In the genomic region with DNA sequence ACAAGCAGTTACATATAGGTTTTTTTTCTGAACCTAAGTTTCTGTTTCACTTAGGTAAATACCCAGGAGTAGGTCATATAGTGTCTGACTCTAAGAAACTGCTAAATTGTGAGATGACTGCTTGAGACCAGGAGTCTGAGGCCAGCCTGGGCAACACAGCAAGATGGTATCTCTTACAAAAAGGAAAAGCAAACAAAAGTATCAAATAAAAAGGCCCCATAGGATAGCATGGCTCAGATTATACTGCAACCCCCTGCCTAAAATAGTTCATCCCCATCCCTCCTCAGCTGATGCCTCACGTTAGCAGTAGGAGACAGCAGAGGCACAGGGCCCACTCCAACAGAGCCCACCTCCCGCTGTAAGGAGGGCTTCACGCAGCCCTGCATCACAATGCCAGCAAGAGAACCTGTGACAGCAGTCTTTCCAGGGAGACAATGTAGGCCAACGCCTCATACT, we compare ENCODE assay signal across 1 cellular context.
TF ChIP-seq lines count a peak whose summit lies in the region.

No MANE protein-coding gene starts in this region.

TF ChIP-seq in WTC11, 78 proteins besides CTCF, POLR2A, EP300 and RAD21 (continued from another document):
- TF ChIP-seq, protein P1, sequence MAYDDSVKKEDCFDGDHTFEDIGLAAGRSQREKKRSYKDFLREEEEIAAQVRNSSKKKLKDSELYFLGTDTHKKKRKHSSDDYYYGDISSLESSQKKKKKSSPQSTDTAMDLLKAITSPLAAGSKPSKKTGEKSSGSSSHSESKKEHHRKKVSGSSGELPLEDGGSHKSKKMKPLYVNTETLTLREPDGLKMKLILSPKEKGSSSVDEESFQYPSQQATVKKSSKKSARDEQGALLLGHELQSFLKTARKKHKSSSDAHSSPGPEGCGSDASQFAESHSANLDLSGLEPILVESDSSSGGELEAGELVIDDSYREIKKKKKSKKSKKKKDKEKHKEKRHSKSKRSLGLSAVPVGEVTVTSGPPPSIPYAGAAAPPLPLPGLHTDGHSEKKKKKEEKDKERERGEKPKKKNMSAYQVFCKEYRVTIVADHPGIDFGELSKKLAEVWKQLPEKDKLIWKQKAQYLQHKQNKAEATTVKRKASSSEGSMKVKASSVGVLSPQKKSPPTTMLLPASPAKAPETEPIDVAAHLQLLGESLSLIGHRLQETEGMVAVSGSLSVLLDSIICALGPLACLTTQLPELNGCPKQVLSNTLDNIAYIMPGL (CRISPR knock-in tag; IDR thresholded peaks at IDR 0.05): no peak
